In the genomic region with DNA sequence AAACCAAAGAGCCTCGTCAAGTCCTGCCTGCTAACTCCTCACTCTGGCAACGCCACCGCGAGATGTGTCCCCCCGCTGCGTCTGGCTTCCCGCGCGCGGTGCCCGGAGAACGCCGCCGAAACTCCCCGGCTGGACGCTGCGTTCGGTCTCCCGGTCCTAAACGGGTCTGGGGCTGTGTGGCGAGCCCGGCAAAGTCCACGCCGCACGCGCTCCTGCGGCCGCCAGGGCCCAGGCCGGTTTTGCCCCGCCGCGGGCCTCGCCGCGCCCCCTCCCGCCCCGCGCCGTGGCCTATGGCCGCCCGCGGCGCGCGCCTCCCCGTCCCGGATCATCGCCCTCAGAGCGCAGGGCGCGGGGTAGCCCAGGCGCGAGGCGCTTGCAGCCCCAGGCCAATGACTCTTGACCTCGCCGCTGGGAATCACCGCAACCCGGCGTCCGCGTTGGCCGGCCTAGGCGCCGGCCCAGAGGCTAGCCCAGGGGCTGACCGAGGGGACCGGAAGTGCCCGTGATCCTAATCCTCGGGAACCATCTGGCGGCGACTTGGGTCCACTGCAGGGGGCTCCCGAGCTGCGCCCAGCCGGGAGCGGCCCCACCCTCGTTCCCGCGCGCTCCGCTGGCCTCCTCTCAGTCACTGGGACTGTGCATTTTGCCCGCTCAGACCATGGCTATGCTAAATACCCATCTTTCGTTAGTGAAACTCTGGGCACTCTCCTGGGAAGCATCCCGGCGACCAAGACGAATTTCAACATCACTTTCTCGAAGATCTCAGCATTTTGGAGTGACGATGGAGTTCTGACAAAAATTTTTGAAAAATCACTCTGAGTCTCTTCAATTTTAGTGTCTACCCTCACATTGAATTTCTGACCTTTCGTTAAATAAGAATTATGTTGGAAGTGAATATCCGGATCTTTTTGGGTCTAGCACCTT, we compare ENCODE assay signal across 8 cellular contexts. TPM values are rescaled to one million over a fixed set of nuclear protein-coding genes. Genes with fewer than 3 reads are reported as not detected.
A peak's percentile ranks its signal among the peaks of the same experiment; 100 is the strongest.
DNase-seq lines count a peak whose midpoint lies in the region; ATAC-seq and TF ChIP-seq lines count a peak whose summit lies in the region.

TSS of gene AADAT (minus strand) at position 214 of the 924 bp plus-strand sequence. CDS start 266 bp downstream, outside the sequence.

- H4K8ac ChIP-seq in IMR-90 (ENCODE audit: low read depth in 2 of 2, low read length in 2 of 2) = peak within 1 kb of the TSS; percentile 89 to 93

- peak within 1 kb of the TSS; percentile 29 for H2BK5ac ChIP-seq in IMR-90 (ENCODE audit: low read depth, low read length, poor library complexity, severe bottlenecking)

- peak within 1 kb of the TSS; percentile 95 for H3K14ac ChIP-seq in IMR-90 (replicated peaks; ENCODE audit: low read depth, low read length)

- H4K91ac ChIP-seq in IMR-90 (ENCODE audit: insufficient read depth, low read depth, low read length) = peak within 1 kb of the TSS; percentile 72

- H3K36me3 ChIP-seq in IMR-90 (ENCODE audit: control insufficient read depth, insufficient read depth, low read length) (peaks cover 1% of the 10 kb centered on the region; the same call in 1 of the 2 replicates), kidney epithelial cell (ENCODE audit: control insufficient read depth, insufficient read depth, low read length) (no peaks in the 10 kb centered on the region)

- H4K5ac ChIP-seq in IMR-90 (ENCODE audit: low read depth, low read length) = no peak within 1 kb of the TSS; the same call in 1 of the 2 replicates

- BruUV-seq in IMR-90 (replicated peaks; lab: Mats Ljungman, UMichigan) = no TSS peak

- no peak for TF ChIP-seq POLR2A in IMR-90 (IDR thresholded peaks at IDR 0.05; ENCODE audit: low read depth, low read length)

- H2AK9ac ChIP-seq in IMR-90 (replicated peaks; ENCODE audit: low read depth, low read length, poor library complexity) = peak within 1 kb of the TSS; percentile 97

- DNase-seq in Daoy (ENCODE audit: low read depth) (peak; percentile 70), IMR-90 (peak; percentile 72), SHP77 (lab: John Stamatoyannopoulos, UW) (peak; percentile 85 to 86), dedifferentiated amniotic fluid mesenchymal stem cell (ENCODE audit: extremely low spot score) (peak; percentile 61), kidney epithelial cell (ENCODE audit: low read depth) (no peak)
- DNase-seq in stimulated activated CD8-positive, alpha-beta memory T cell treated with anti-CD3 and anti-CD28 coated beads, Interleukin-2, amount 100 ng/mL, for 48 hours (ENCODE audit: low read depth in 2 of 2) = peak; percentile 7 to 8

- no peak within 1 kb of the TSS; the same call in 1 of the 2 replicates for H3K18ac ChIP-seq in IMR-90 (ENCODE audit: low read depth, low read length)

- no peaks in the 10 kb centered on the region for H3K9me3 ChIP-seq in IMR-90 (ENCODE audit: control insufficient read depth, insufficient read depth, low read length)

- peak within 1 kb of the TSS; percentile 76 for H3K4ac ChIP-seq in IMR-90 (ENCODE audit: low read depth, low read length)

- POLR2A ChIA-PET in IMR-90 (lab: Charles Lee; ENCODE audit: unreplicated experiment) = interaction anchor here (0.6 kb wide), 1 partner anchor 937 kb away, joined by 3 read pairs; no protein-coding TSS in a partner anchor

- H3K4me3 ChIP-seq in IMR-90 (ENCODE audit: insufficient read depth, low read depth, low read length) (peak within 1 kb of the TSS; percentile 67), kidney epithelial cell (ENCODE audit: low read depth, low read length) (peak within 1 kb of the TSS; percentile 44)

- H3K27ac ChIP-seq in IMR-90 (ENCODE audit: insufficient read depth, low read length) = peak within 1 kb of the TSS; percentile 58

- ATAC-seq in GM21423 (IDR thresholded peaks at IDR 0.05; ENCODE audit: unreplicated experiment) = peak; percentile 89
- ATAC-seq in IMR-90 (ENCODE audit: low read depth) = peak; percentile 96
- no peak for ATAC-seq in HG02840 (IDR thresholded peaks at IDR 0.05; ENCODE audit: low FRiP score, unreplicated experiment)

- peak within 1 kb of the TSS; percentile 81; the same call in 1 of the 2 replicates for H2BK20ac ChIP-seq in IMR-90 (ENCODE audit: low read depth, low read length)

- peak within 1 kb of the TSS; percentile 76 for H2BK120ac ChIP-seq in IMR-90 (ENCODE audit: low read depth, low read length)

- H3K4me1 ChIP-seq in IMR-90 (ENCODE audit: control insufficient read depth, insufficient read depth, low read length) = no peaks in the 10 kb centered on the region

- 0% methylated on average over 51 of the region's 88 CpGs; no CpG with 5 or more reads in 1 of the 2 experiments for WGBS in IMR-90 (ENCODE audit: extremely low coverage in 2 of 2, insufficient read length in 1 of 2), 2 experiments

- in situ Hi-C loops in IMR-90 (cut with MboI; ENCODE audit: low sequenced_read_pairs) = no loop called here

- H4K20me1 ChIP-seq in IMR-90 (ENCODE audit: insufficient read depth, low read length) = no peaks in the 10 kb centered on the region

- 0 out of 2 replicates have a peak within 1 kb of the TSS, but pooled peaks have one; percentile 4 for H2AK5ac ChIP-seq in IMR-90 (ENCODE audit: low read depth, low read length)

- TF ChIP-seq CTCF in IMR-90 (conservative IDR thresholded peaks at IDR 0.05; ENCODE audit: low read depth, low read length) = peak; percentile 79
- TF ChIP-seq CTCF in kidney epithelial cell (IDR thresholded peaks at IDR 0.05; ENCODE audit: insufficient read depth, low read length, poor library complexity, severe bottlenecking) = peak; percentile 84

- H2AFZ ChIP-seq in IMR-90 (replicated peaks; ENCODE audit: low read length, poor library complexity) = peak within 1 kb of the TSS; percentile 100

- intact Hi-C loops in IMR-90 (cut with micrococcal nuclease) = loop anchor here (1.0 to 5.0 kb wide), 2 partner anchors 280 to 478 kb away; partner anchors contain the start of gene NEK1

- peak within 1 kb of the TSS; percentile 97 for H3K23ac ChIP-seq in IMR-90 (ENCODE audit: low read depth, low read length)

- peak within 1 kb of the TSS; percentile 99 for H3K4me2 ChIP-seq in IMR-90 (ENCODE audit: low read depth, low read length)

- no peaks in the 10 kb centered on the region; the same call in 1 of the 2 replicates for H3K9me1 ChIP-seq in IMR-90 (ENCODE audit: insufficient read depth, low read length)

- H2BK15ac ChIP-seq in IMR-90 (ENCODE audit: low read depth, low read length) = no peak within 1 kb of the TSS

- H3K79me1 ChIP-seq in IMR-90 (ENCODE audit: low read depth in 1 of 2, low read length in 2 of 2) = peaks cover 0 to 12% of the 10 kb centered on the region in 2 experiments; a peak in 1 of 4 replicates

- peak within 1 kb of the TSS; percentile 75 for H3K9ac ChIP-seq in IMR-90 (ENCODE audit: low read depth, low read length)

- dilution Hi-C loops in IMR-90 (cut with HindIII; ENCODE audit: low sequenced_read_pairs, unreplicated experiment) = no loop called here

- TF ChIP-seq RAD21 in IMR-90 (IDR thresholded peaks at IDR 0.05; ENCODE audit: low read length) = peak; percentile 67

- H3K27me3 ChIP-seq in IMR-90 (ENCODE audit: control insufficient read depth, insufficient read depth, low read length) = no peaks in the 10 kb centered on the region
- no peaks in the 10 kb centered on the region for H3K27me3 ChIP-seq in kidney epithelial cell (ENCODE audit: control insufficient read depth, insufficient read depth, low read length)

- peak within 1 kb of the TSS; percentile 72; the same call in 1 of the 2 replicates for H3K56ac ChIP-seq in IMR-90 (ENCODE audit: extremely low read depth, insufficient read depth, low read length)

- CTCF ChIA-PET in IMR-90 (lab: Yijun Ruan, JAX) = interaction anchor here (0.6 kb wide), 1 partner anchor 239 kb away, joined by 3 read pairs; no protein-coding TSS in a partner anchor

TF ChIP-seq in IMR-90, 13 proteins besides CTCF, POLR2A, EP300 and RAD21:
- no peak for TF ChIP-seq CHD1 (IDR thresholded peaks at IDR 0.05; ENCODE audit: low read depth, low read length)
- TF ChIP-seq MAZ (IDR thresholded peaks at IDR 0.05; ENCODE audit: borderline replicate concordance, low read depth, low read length) = peak; percentile 93; the same call in 1 of the 2 replicates
- TF ChIP-seq CEBPB (IDR thresholded peaks at IDR 0.05; ENCODE audit: low read depth, low read length) = no peak
- TF ChIP-seq, protein P1, sequence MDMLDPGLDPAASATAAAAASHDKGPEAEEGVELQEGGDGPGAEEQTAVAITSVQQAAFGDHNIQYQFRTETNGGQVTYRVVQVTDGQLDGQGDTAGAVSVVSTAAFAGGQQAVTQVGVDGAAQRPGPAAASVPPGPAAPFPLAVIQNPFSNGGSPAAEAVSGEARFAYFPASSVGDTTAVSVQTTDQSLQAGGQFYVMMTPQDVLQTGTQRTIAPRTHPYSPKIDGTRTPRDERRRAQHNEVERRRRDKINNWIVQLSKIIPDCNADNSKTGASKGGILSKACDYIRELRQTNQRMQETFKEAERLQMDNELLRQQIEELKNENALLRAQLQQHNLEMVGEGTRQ (IDR thresholded peaks at IDR 0.05; ENCODE audit: low read depth, low read length) = no peak
- TF ChIP-seq MAFK (IDR thresholded peaks at IDR 0.05; ENCODE audit: low read depth, low read length) = no peak
- peak; percentile 29; the same call in 1 of the 2 replicates for TF ChIP-seq SMC3 (IDR thresholded peaks at IDR 0.05; ENCODE audit: low read depth, low read length)
- TF ChIP-seq ELK1 (IDR thresholded peaks at IDR 0.05; ENCODE audit: borderline replicate concordance, low read depth, low read length) = no peak
- TF ChIP-seq FOS (IDR thresholded peaks at IDR 0.05; ENCODE audit: low read depth, low read length) = no peak
- no peak for TF ChIP-seq RFX5 (IDR thresholded peaks at IDR 0.05; ENCODE audit: low read depth, low read length)
- TF ChIP-seq MXI1 (IDR thresholded peaks at IDR 0.05; ENCODE audit: borderline replicate concordance, low read depth, low read length) = no peak
- no peak for TF ChIP-seq BHLHE40 (IDR thresholded peaks at IDR 0.05; ENCODE audit: low read depth, low read length)
- no peak for TF ChIP-seq RCOR1 (IDR thresholded peaks at IDR 0.05; ENCODE audit: insufficient replicate concordance, low read length)
- no peak for TF ChIP-seq NFE2L2 (IDR thresholded peaks at IDR 0.05; ENCODE audit: low read depth, low read length)

RNA-seq across cellular contexts. Expression of gene AADAT, which starts in this region (rescaled TPM):
- 2.5 and 3.2 TPM in 2 replicates for total RNA-seq in Daoy (2014; rRNA removed; shearing (Covaris generic))
- total RNA-seq in IMR-90 (2012; rRNA removed) (4.7 TPM in 2 replicates), kidney epithelial cell (12.5 and 13.7 TPM in 2 replicates)
- polyA plus RNA-seq in IMR-90 (2012; rRNA removed) = 6.9 and 7.1 TPM in 2 replicates
- 1.6 and 1.7 TPM in 2 replicates for polyA plus RNA-seq in IMR-90 (2012; cell fraction: cytosol; rRNA removed)
- polyA plus RNA-seq in IMR-90 (2012; cell fraction: nucleus; rRNA removed; ENCODE audit: low replicate concordance) = 3.0 and 22.6 TPM in 2 replicates
